Comparison of ENCODE assay signal across 1 cellular context in the genomic region with DNA sequence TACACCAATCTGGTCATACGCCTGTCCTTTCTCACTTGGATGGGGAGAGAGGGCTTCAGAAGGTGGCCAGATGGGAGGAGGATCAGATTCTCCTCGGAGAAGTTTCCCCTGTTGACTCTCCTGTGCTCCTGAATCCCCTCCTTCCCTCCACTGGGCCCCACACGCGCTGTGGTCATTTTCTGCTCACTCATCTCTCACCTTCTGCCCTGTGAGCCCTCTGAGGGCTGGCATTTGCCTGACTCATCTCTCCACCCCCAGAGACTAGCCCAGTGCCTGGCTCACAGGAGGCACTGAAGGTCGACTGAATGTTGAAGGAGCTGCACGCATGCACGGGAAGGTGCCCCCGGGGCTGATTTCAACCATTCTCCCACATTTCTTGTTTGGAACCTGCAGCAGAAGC.
TF ChIP-seq lines count a peak whose summit lies in the region.

No MANE protein-coding gene starts in this region.

TF ChIP-seq in HepG2, 621 proteins besides CTCF, POLR2A, EP300 and RAD21:
- TF ChIP-seq, protein P1, sequence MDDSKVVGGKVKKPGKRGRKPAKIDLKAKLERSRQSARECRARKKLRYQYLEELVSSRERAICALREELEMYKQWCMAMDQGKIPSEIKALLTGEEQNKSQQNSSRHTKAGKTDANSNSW (CRISPR knock-in tag; IDR thresholded peaks at IDR 0.05; ENCODE audit: borderline replicate concordance), result no peak
- TF ChIP-seq ZMYM3 (CRISPR knock-in tag; IDR thresholded peaks at IDR 0.05) (peak; percentile 52; the same call in 1 of the 2 replicates), FOSL2 (CRISPR knock-in tag; IDR thresholded peaks at IDR 0.05) (peak; percentile 63), ZNF430 (CRISPR knock-in tag; IDR thresholded peaks at IDR 0.05) (no peak), MEIS1 (CRISPR knock-in tag; IDR thresholded peaks at IDR 0.05; ENCODE audit: borderline replicate concordance) (no peak), ZNF3 (CRISPR knock-in tag; IDR thresholded peaks at IDR 0.05) (peak; percentile 78; the same call in 1 of the 2 replicates), MAFF (IDR thresholded peaks at IDR 0.05; ENCODE audit: low read depth, low read length) (peak; percentile 27; the same call in 1 of the 2 replicates), MAFG (CRISPR knock-in tag; IDR thresholded peaks at IDR 0.05) (peak; percentile 67), NFYC (CRISPR knock-in tag; IDR thresholded peaks at IDR 0.05) (no peak), ZNF607 (CRISPR knock-in tag; IDR thresholded peaks at IDR 0.05; ENCODE audit: borderline replicate concordance) (no peak), SETDB1 (CRISPR knock-in tag; IDR thresholded peaks at IDR 0.05; ENCODE audit: borderline replicate concordance) (no peak), ZNF775 (CRISPR knock-in tag; IDR thresholded peaks at IDR 0.05; ENCODE audit: borderline replicate concordance) (no peak), GZF1 (CRISPR knock-in tag; IDR thresholded peaks at IDR 0.05) (no peak)
- TF ChIP-seq, protein P2, sequence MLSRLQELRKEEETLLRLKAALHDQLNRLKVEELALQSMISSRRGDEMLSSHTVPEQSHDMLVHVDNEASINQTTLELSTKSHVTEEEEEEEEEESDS (CRISPR knock-in tag; IDR thresholded peaks at IDR 0.05; ENCODE audit: borderline replicate concordance), result no peak
